In genomic region chr10:30722956-30723355, GRCh38 we compare ENCODE assay signal across 11 cellular contexts.
"Had no signal": no experiment of that assay in that cellular context is flagged by ENCODE, and none has a peak within 500 bp of the region (broad histone marks: within the 10 kb centered on the region; RNA-seq: fewer than 3 reads in every experiment).

No MANE protein-coding gene starts in this region.

- ATAC-seq: activated CD4-positive, alpha-beta T cell treated with anti-CD3 and anti-CD28 coated beads for 36 hours had no signal

- H3K27ac ChIP-seq: left ventricle myocardium inferior, parathyroid adenoma, tibial artery, vagina had no signal

- H3K27me3 Mint-ChIP-seq: activated CD4-positive, alpha-beta memory T cell treated with anti-CD3 and anti-CD28 coated beads, Interleukin-2, amount 10 ng/mL, durations not matched to agents 7 days and 5 days; activated CD4-positive, alpha-beta T cell treated with anti-CD3 and anti-CD28 coated beads for 36 hours had no signal

- H3K36me3 ChIP-seq: left ventricle myocardium inferior, tibial artery, vagina had no signal

- H3K27ac Mint-ChIP-seq: activated CD4-positive, alpha-beta T cell treated with anti-CD3 and anti-CD28 coated beads for 36 hours; activated T-helper 1 cell treated with anti-CD3 and anti-CD28 coated beads, Interleukin-12 subunit alpha, Interleukin-12 subunit beta, Interleukin-2, Interleukin-4 antibody, amounts not matched to agents 30 ng/mL and 10 ng/mL and 1 ng/mL, durations not matched to agents 14 hours and 24 hours and 36 hours had no signal

- H3K9me3 Mint-ChIP-seq: activated CD4-positive, alpha-beta memory T cell treated with anti-CD3 and anti-CD28 coated beads, Interleukin-2, amount 10 ng/mL, durations not matched to agents 7 days and 5 days; activated T-helper 1 cell treated with anti-CD3 and anti-CD28 coated beads, Interleukin-12 subunit alpha, Interleukin-12 subunit beta, Interleukin-2, Interleukin-4 antibody, amounts not matched to agents 30 ng/mL and 10 ng/mL and 1 ng/mL, durations not matched to agents 14 hours and 24 hours and 36 hours; neural crest cell had no signal

- H3K9me3 ChIP-seq: left ventricle myocardium inferior, tibial artery, vagina had no signal

- H3K4me3 ChIP-seq: left ventricle myocardium inferior, tibial artery, vagina had no signal

- H3K27me3 ChIP-seq: tibial artery, vagina had no signal

- DNase-seq: activated CD4-positive, alpha-beta memory T cell treated with anti-CD3 and anti-CD28 coated beads, Interleukin-2, amount 10 ng/mL, durations not matched to agents 7 days and 5 days; activated CD4-positive, alpha-beta T cell treated with anti-CD3 and anti-CD28 coated beads for 36 hours; activated CD8-positive, alpha-beta memory T cell treated with anti-CD3 and anti-CD28 coated beads, Interleukin-2, amount 50 U/mL, for 4 hours; activated naive CD4-positive, alpha-beta T cell treated with Interleukin-2 at 50 U/mL for 16 hours; left ventricle myocardium inferior; stimulated activated CD4-positive, alpha-beta T cell treated with anti-CD3 and anti-CD28 coated beads, Interleukin-4, amount 100 ng/mL, for 24 hours; tibial artery had no signal

- H3K9ac ChIP-seq: parathyroid adenoma had no signal

- H3K4me3 Mint-ChIP-seq: activated CD4-positive, alpha-beta memory T cell treated with anti-CD3 and anti-CD28 coated beads, Interleukin-2, amount 10 ng/mL, durations not matched to agents 7 days and 5 days; activated CD4-positive, alpha-beta T cell treated with anti-CD3 and anti-CD28 coated beads for 36 hours; activated T-helper 1 cell treated with anti-CD3 and anti-CD28 coated beads, Interleukin-12 subunit alpha, Interleukin-12 subunit beta, Interleukin-2, Interleukin-4 antibody, amounts not matched to agents 30 ng/mL and 10 ng/mL and 1 ng/mL, durations not matched to agents 14 hours and 24 hours and 36 hours; neural crest cell had no signal

- H3K4me1 ChIP-seq: left ventricle myocardium inferior, parathyroid adenoma, vagina had no signal
